Comparison of ENCODE assay signal across 12 cellular contexts in the genomic region with DNA sequence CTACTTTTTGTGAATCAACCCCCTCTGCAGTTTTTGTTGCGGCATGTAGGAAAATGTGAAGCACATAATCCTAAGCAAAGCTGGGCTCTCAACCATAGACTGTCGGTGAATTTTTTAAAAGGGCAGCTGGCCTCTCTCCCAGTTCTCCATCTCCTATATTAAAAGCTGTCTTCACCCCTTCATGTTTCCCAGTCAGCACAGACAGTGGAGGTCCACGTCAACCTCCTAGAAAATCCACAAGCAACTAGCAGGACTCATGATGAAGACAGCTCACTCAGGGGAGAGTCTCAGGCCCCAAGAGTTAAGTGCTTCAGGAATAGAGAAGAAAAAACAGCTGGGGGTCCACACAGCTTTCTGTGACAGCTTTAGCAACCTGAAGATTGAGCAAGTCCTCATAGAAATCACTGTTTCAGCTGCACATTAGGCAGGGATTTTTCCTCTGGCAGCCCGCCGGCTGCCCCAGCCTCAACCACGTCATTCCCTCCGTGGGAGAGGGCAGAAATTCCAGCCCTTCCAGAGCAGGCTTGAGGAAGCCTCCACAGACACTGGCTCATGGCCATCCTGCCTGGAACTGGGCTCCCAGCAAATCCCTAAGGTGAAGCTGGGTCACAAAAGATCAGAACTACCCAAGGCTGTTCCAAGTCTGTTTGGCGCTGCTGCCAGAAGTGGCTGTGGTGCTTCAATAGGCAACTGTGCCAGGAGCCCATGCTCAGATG. TPM values are rescaled to one million over a fixed set of nuclear protein-coding genes. Genes with fewer than 3 reads are reported as not detected.
A peak's percentile ranks its signal among the peaks of the same experiment; 100 is the strongest.
DNase-seq lines count a peak whose midpoint lies in the region; ATAC-seq and TF ChIP-seq lines count a peak whose summit lies in the region.
"Had no signal": no experiment of that assay in that cellular context is flagged by ENCODE, and none has a peak within 500 bp of the region (broad histone marks: within the 10 kb centered on the region; RNA-seq: fewer than 3 reads in every experiment).

No MANE protein-coding gene starts in this region.

- peaks cover 0 to 2% of the 10 kb centered on the region in 2 donors for H3K36me3 Mint-ChIP-seq in stimulated activated naive B cell treated with anti-CD40 and anti-IgM and Interleukin-4, amounts not matched to agents 10 μg/mL and 1 μg/mL and 100 μg/mL, for 72 hours

- peaks cover 0 to 23% (median 16%) of the 10 kb centered on the region in 9 donors for H3K4me1 ChIP-seq in heart right ventricle

- WGBS in heart right ventricle, 2 donors, result 19 to 23% methylated on average over 8 of the region's 8 CpGs

- in situ Hi-C loops in astrocyte of the spinal cord (cut with HindIII; ENCODE audit: low sequenced_read_pairs), result no loop called here

- no peak overlapping the region for H3K4me3 Mint-ChIP-seq in stimulated activated naive B cell treated with anti-CD40 and anti-IgM and Interleukin-4, amounts not matched to agents 10 μg/mL and 1 μg/mL and 100 μg/mL, for 72 hours
- H3K4me3 Mint-ChIP-seq: activated CD4-positive, alpha-beta memory T cell treated with anti-CD3 and anti-CD28 coated beads, Interleukin-2, amount 10 ng/mL, durations not matched to agents 7 days and 5 days had no signal

- H3K4me1 Mint-ChIP-seq in stimulated activated naive B cell treated with anti-CD40 and anti-IgM and Interleukin-4, amounts not matched to agents 10 μg/mL and 1 μg/mL and 100 μg/mL, for 72 hours, result no peaks in the 10 kb centered on the region
- H3K4me1 Mint-ChIP-seq: activated CD4-positive, alpha-beta memory T cell treated with anti-CD3 and anti-CD28 coated beads, Interleukin-2, amount 10 ng/mL, durations not matched to agents 7 days and 5 days had no signal

- H3K9me3 Mint-ChIP-seq in stimulated activated naive B cell treated with anti-CD40 and anti-IgM and Interleukin-4, amounts not matched to agents 10 μg/mL and 1 μg/mL and 100 μg/mL, for 72 hours, result peaks cover 9 to 11% of the 10 kb centered on the region in 2 donors

- peaks cover 0 to 11% (median 0%) of the 10 kb centered on the region in 9 donors for H3K36me3 ChIP-seq in heart right ventricle

- H3K27ac Mint-ChIP-seq in stimulated activated naive B cell treated with anti-CD40 and anti-IgM and Interleukin-4, amounts not matched to agents 10 μg/mL and 1 μg/mL and 100 μg/mL, for 72 hours, result no peak overlapping the region
- H3K27ac Mint-ChIP-seq: activated CD4-positive, alpha-beta memory T cell treated with anti-CD3 and anti-CD28 coated beads, Interleukin-2, amount 10 ng/mL, durations not matched to agents 7 days and 5 days had no signal

- peak overlapping the region in 8 of 10 donors; percentile 27 to 71 (median 42) for H3K27ac ChIP-seq in heart right ventricle
- H3K27ac ChIP-seq: SK-N-MC had no signal

- peak; percentile 77 for DNase-seq in AG09309 (ENCODE audit: low read depth)
- DNase-seq in astrocyte of the spinal cord (ENCODE audit: low read depth, low spot score), result peak; percentile 90
- peak; percentile 80 to 86 for DNase-seq in heart right ventricle
- peak; percentile 3 for DNase-seq in putamen (ENCODE audit: low spot score)
- no peak for DNase-seq in effector CD4-positive, alpha-beta T cell
- DNase-seq in middle frontal gyrus (ENCODE audit: extremely low spot score, low spot score), result no peak
- no peak for DNase-seq in stimulated activated naive B cell treated with anti-CD40 and anti-IgM and Interleukin-4, amounts not matched to agents 10 μg/mL and 1 μg/mL and 100 μg/mL, for 72 hours
- no peak for DNase-seq in iPS-NIHi7 (ENCODE audit: extremely low spot score)
- DNase-seq: activated CD4-positive, alpha-beta memory T cell treated with anti-CD3 and anti-CD28 coated beads, Interleukin-2, amount 10 ng/mL, durations not matched to agents 7 days and 5 days; NCI-H2107; stimulated activated CD4-positive, alpha-beta T cell treated with anti-CD3 and anti-CD28 coated beads, Interleukin-15, amount 100 ng/mL, for 24 hours had no signal

- H3K9me3 ChIP-seq in heart right ventricle, result no peaks in the 10 kb centered on the region

- intact Hi-C loops in heart right ventricle (cut with DNase I), result loop anchor here in 1 of 10 donors (5.0 to 10.0 kb wide), 2 partner anchors 34 to 303 kb away; no protein-coding TSS in a partner anchor

- peak; percentile 84 to 96 (median 94) for ATAC-seq in heart right ventricle
- ATAC-seq in stimulated activated naive B cell treated with anti-CD40 and anti-IgM and Interleukin-4, amounts not matched to agents 10 μg/mL and 1 μg/mL and 100 μg/mL, for 72 hours (replicated peaks), result no peak

- no peak overlapping the region for H3K4me3 ChIP-seq in AG09309 (ENCODE audit: control insufficient read depth, low read depth, low read length)
- H3K4me3 ChIP-seq in astrocyte of the spinal cord (ENCODE audit: low read depth, low read length), result no peak overlapping the region
- H3K4me3 ChIP-seq in heart right ventricle, result peak overlapping the region in 1 of 10 donors; percentile 12
- H3K4me3 ChIP-seq: SK-N-MC had no signal

- no peaks in the 10 kb centered on the region for H3K27me3 ChIP-seq in heart right ventricle

- TF ChIP-seq CTCF in AG09309 (IDR thresholded peaks at IDR 0.05; ENCODE audit: control insufficient read depth, insufficient read depth, low read depth, low read length, missing control alignments) (no peak), astrocyte of the spinal cord (IDR thresholded peaks at IDR 0.05; ENCODE audit: low read depth, low read length) (no peak), heart right ventricle (IDR thresholded peaks at IDR 0.05) (no peak)

- peaks cover 13 to 17% of the 10 kb centered on the region in 2 donors for H3K27me3 Mint-ChIP-seq in stimulated activated naive B cell treated with anti-CD40 and anti-IgM and Interleukin-4, amounts not matched to agents 10 μg/mL and 1 μg/mL and 100 μg/mL, for 72 hours

RNA-seq across cellular contexts. Expression of gene GPR161, which starts 15.3 kb away (rescaled TPM):
- 1 to 10 TPM in 9 of 10 donors, under 1 TPM in 1; 0.93 to 3.3 (median 2.3) TPM for total RNA-seq in heart right ventricle
- 1 to 10 TPM; 1.1 to 2.3 TPM for polyA plus RNA-seq in heart right ventricle

RNA-seq across cellular contexts. Expression of gene TIPRL, which starts 57.3 kb away (rescaled TPM):
- total RNA-seq in heart right ventricle, result 10 to 100 TPM; 25.0 to 37.5 (median 31.3) TPM
- 10 to 100 TPM in 1 of 2 donors, 1 to 10 TPM in 1; 9.6 to 21.6 TPM for polyA plus RNA-seq in heart right ventricle

Comparison
In these comparisons a context has a peak if more than half of its experiments do, and no peak if none do; other contexts are left out.
1. DNase-seq: peak in AG09309 (single experiment), astrocyte of the spinal cord (single experiment), heart right ventricle (2 of 2) and putamen (single experiment); none in effector CD4-positive, alpha-beta T cell (single experiment), middle frontal gyrus (single experiment), stimulated activated naive B cell treated with anti-CD40 and anti-IgM and Interleukin-4, amounts not matched to agents 10 μg/mL and 1 μg/mL and 100 μg/mL, for 72 hours (single experiment) and iPS-NIHi7 (single experiment).
2. ATAC-seq: peak in heart right ventricle (8 of 8); none in stimulated activated naive B cell treated with anti-CD40 and anti-IgM and Interleukin-4, amounts not matched to agents 10 μg/mL and 1 μg/mL and 100 μg/mL, for 72 hours (0 of 2).